ENCODE assay signal across 7 cellular contexts in genomic region chr4:76984788-76985211, GRCh38. TPM values are rescaled to one million over a fixed set of nuclear protein-coding genes. Genes with fewer than 3 reads are reported as not detected.
DNase-seq lines count a peak whose midpoint lies in the region; ATAC-seq, FAIRE-seq and TF ChIP-seq lines count a peak whose summit lies in the region.

No MANE protein-coding gene starts in this region.

- FAIRE-seq in endometrium (lab: Jason Lieb, UNC): peak; percentile 96

- H3K27ac ChIP-seq in uterus: peak overlapping the region; percentile 57 to 67

- H3K9me3 ChIP-seq in mucosa of descending colon (no peaks in the 10 kb centered on the region), uterus (no peaks in the 10 kb centered on the region)

- H3K4me1 ChIP-seq in mucosa of descending colon (ENCODE audit: low read depth) (peaks cover 33% of the 10 kb centered on the region), uterus (no peaks in the 10 kb centered on the region)

- H3K36me3 ChIP-seq in mucosa of descending colon (ENCODE audit: low read depth) (no peaks in the 10 kb centered on the region), uterus (no peaks in the 10 kb centered on the region)

- intact Hi-C loops in mucosa of descending colon (cut with DNase I, micrococcal nuclease): no loop called here
- intact Hi-C loops in uterus (cut with DNase I; ENCODE audit: low total_unique reads): no loop called here

- no peak overlapping the region for H3K4me3 ChIP-seq in mucosa of descending colon
- no peak overlapping the region for H3K4me3 ChIP-seq in uterus

- ATAC-seq in mucosa of descending colon (peak; percentile 29), GM18858 (IDR thresholded peaks at IDR 0.05; ENCODE audit: unreplicated experiment) (no peak)

- H3K27me3 ChIP-seq in uterus: no peaks in the 10 kb centered on the region

- no peak for TF ChIP-seq POLR2A in uterus (IDR thresholded peaks at IDR 0.05)

- TF ChIP-seq CTCF in mucosa of descending colon (IDR thresholded peaks at IDR 0.05) (no peak), uterus (IDR thresholded peaks at IDR 0.05) (no peak)

- DNase-seq in MV-4-11 (lab: John Stamatoyannopoulos, UW) (peak; percentile 17), mucosa of descending colon (peak in 1 of 3 donors; percentile 46), uterus (peak; percentile 72 to 85), DMS79 treated with DMSO at 0.1 percent for 48 hours (lab: John Stamatoyannopoulos, UW) (no peak), NCI-H510A (lab: John Stamatoyannopoulos, UW) (no peak)

RNA-seq across cellular contexts. Expression of gene SEPTIN11, which starts 35.2 kb away (rescaled TPM):
- total RNA-seq in mucosa of descending colon (100 to 1,000 TPM in 2 of 3 donors, 10 to 100 TPM in 1; 73.0 to 117 (median 109) TPM), uterus (100 to 1,000 TPM in 1 of 4 donors, 10 to 100 TPM in 3; 49.4 to 317 (median 88.1) TPM)

Comparison
In these comparisons a context has a peak if more than half of its experiments do, and no peak if none do; other contexts are left out.
1. DNase-seq: peak in MV-4-11 (single experiment) and uterus (2 of 2); none in DMS79 treated with DMSO at 0.1 percent for 48 hours (single experiment) and NCI-H510A (single experiment).